Comparison of ENCODE assay signal across 23 cellular contexts in genomic region chr7:87361320-87361719, GRCh38.
"Had no signal": no experiment of that assay in that cellular context is flagged by ENCODE, and none has a peak within 500 bp of the region (broad histone marks: within the 10 kb centered on the region; RNA-seq: fewer than 3 reads in every experiment).

No MANE protein-coding gene starts in this region.

- ATAC-seq: activated CD4-positive, alpha-beta T cell treated with anti-CD3 and anti-CD28 coated beads for 36 hours; activated CD8-positive, alpha-beta T cell treated with anti-CD3 and anti-CD28 coated beads for 36 hours; activated T-cell treated with anti-CD3 and anti-CD28 coated beads, Interleukin-2, amount 50 U/mL, for 72 hours; Panc1 had no signal

- H3K4me3 Mint-ChIP-seq: activated CD4-positive, alpha-beta T cell treated with anti-CD3 and anti-CD28 coated beads for 36 hours; activated CD8-positive, alpha-beta T cell treated with anti-CD3 and anti-CD28 coated beads for 36 hours; activated naive CD8-positive, alpha-beta T cell treated with anti-CD3 and anti-CD28 coated beads, Interleukin-2, amount 10 ng/mL, durations not matched to agents 7 days and 5 days; activated T-cell treated with anti-CD3 and anti-CD28 coated beads, Interleukin-2, amount 50 U/mL, for 72 hours; T-helper 1 cell treated with Interleukin-12 subunit alpha and Interleukin-12 subunit beta and Interleukin-4 antibody, amounts not matched to agents 30 μg/mL and 1 μg/mL, for 36 hours had no signal

- FAIRE-seq: colon had no signal

- DNase-seq: activated CD4-positive, alpha-beta T cell treated with anti-CD3 and anti-CD28 coated beads for 36 hours; activated CD4-positive, CD25-positive, alpha-beta regulatory T cell; activated CD8-positive, alpha-beta memory T cell treated with anti-CD3 and anti-CD28 coated beads, Interleukin-2, amount 50 U/mL, for 4 hours; activated CD8-positive, alpha-beta T cell treated with anti-CD3 and anti-CD28 coated beads for 36 hours; activated naive CD4-positive, alpha-beta T cell treated with anti-CD3 and anti-CD28 coated beads, Interleukin-2, amount 50 U/mL, for 16 hours; activated naive CD8-positive, alpha-beta T cell treated with anti-CD3 and anti-CD28 coated beads, Interleukin-2, amount 10 ng/mL, durations not matched to agents 7 days and 5 days; activated T-cell treated with anti-CD3 and anti-CD28 coated beads, Interleukin-2, amount 50 U/mL, for 72 hours; adrenal gland; anterior cingulate cortex; cerebellar nuclear complex; KG1; NCI-H1092; NCI-H1417; NCI-H2029; NCI-H510A treated with DMSO at 0.1 percent for 48 hours; NCI-H69; NK-92 treated with Interleukin-12 subunit alpha and Interleukin-12 subunit beta, amount 100 ng/mL, for 24 hours; Right ventricle myocardium superior had no signal

- H3K27me3 Mint-ChIP-seq: activated CD4-positive, alpha-beta T cell treated with anti-CD3 and anti-CD28 coated beads for 36 hours; activated CD8-positive, alpha-beta T cell treated with anti-CD3 and anti-CD28 coated beads for 36 hours; activated naive CD8-positive, alpha-beta T cell treated with anti-CD3 and anti-CD28 coated beads, Interleukin-2, amount 10 ng/mL, durations not matched to agents 7 days and 5 days had no signal

- H3K4me1 Mint-ChIP-seq: activated CD4-positive, alpha-beta T cell treated with anti-CD3 and anti-CD28 coated beads for 36 hours; activated naive CD8-positive, alpha-beta T cell treated with anti-CD3 and anti-CD28 coated beads, Interleukin-2, amount 10 ng/mL, durations not matched to agents 7 days and 5 days had no signal

- H3K27ac Mint-ChIP-seq: activated CD4-positive, alpha-beta T cell treated with anti-CD3 and anti-CD28 coated beads for 36 hours; activated CD8-positive, alpha-beta T cell treated with anti-CD3 and anti-CD28 coated beads for 36 hours; activated naive CD8-positive, alpha-beta T cell treated with anti-CD3 and anti-CD28 coated beads, Interleukin-2, amount 10 ng/mL, durations not matched to agents 7 days and 5 days; activated T-cell treated with anti-CD3 and anti-CD28 coated beads, Interleukin-2, amount 50 U/mL, for 72 hours; activated T-helper 2 cell treated with anti-CD3 and anti-CD28 coated beads, Interferon-gamma antibody, Interleukin-2, Interleukin-4, amounts not matched to agents 10 μg/mL and 5 μg/mL and 100 μg/mL, durations not matched to agents 14 hours and 24 hours and 36 hours; T-helper 1 cell treated with Interleukin-12 subunit alpha and Interleukin-12 subunit beta and Interleukin-4 antibody, amounts not matched to agents 30 μg/mL and 1 μg/mL, for 36 hours had no signal

- H3K4me3 ChIP-seq: adrenal gland, SJSA1 had no signal

- H3K9me3 Mint-ChIP-seq: activated CD8-positive, alpha-beta T cell treated with anti-CD3 and anti-CD28 coated beads for 36 hours; activated naive CD8-positive, alpha-beta T cell treated with anti-CD3 and anti-CD28 coated beads, Interleukin-2, amount 10 ng/mL, durations not matched to agents 7 days and 5 days; activated T-cell treated with anti-CD3 and anti-CD28 coated beads, Interleukin-2, amount 50 U/mL, for 72 hours had no signal
